Comparison of ENCODE assay signal across 9 cellular contexts in the genomic region with DNA sequence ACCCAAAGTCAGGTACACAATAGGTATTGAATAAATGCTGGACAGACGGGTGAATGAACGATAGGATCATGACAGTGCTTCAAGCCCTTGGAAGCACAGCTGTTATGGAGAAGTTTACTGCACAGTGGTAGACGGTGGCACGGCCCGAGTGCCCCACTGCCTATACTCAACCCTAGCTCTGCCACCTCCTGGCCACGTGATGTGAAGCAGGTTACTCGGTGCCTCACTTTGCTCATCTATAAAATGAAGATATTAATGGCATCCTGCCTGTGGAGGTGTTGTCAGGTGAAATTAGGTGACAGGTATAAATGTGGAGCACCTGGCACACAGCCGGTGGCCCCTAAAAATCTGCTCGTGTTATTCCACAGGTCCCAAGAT. TPM values are rescaled to one million over a fixed set of nuclear protein-coding genes. Genes with fewer than 3 reads are reported as not detected.
A peak's percentile ranks its signal among the peaks of the same experiment; 100 is the strongest.
DNase-seq lines count a peak whose midpoint lies in the region; ATAC-seq and TF ChIP-seq lines count a peak whose summit lies in the region.
"Had no signal": no experiment of that assay in that cellular context is flagged by ENCODE, and none has a peak within 500 bp of the region (broad histone marks: within the 10 kb centered on the region; RNA-seq: fewer than 3 reads in every experiment).

No MANE protein-coding gene starts in this region.

- H3K4me3 ChIP-seq in MM.1S (ENCODE audit: low read length), result peak overlapping the region; percentile 66
- no peak overlapping the region for H3K4me3 ChIP-seq in cardiac fibroblast (replicated peaks in 1 of 2; ENCODE audit: low read depth in 2 of 2, low read length in 2 of 2)

- H2AFZ ChIP-seq in MM.1S (ENCODE audit: low read length), result peak overlapping the region; percentile 36; the same call in 1 of the 2 replicates

- no peaks in the 10 kb centered on the region for H4K20me1 ChIP-seq in MM.1S (ENCODE audit: insufficient read depth, low read length)

- TF ChIP-seq CTCF in MM.1S (IDR thresholded peaks at IDR 0.05; ENCODE audit: low read length), result peak; percentile 55
- TF ChIP-seq CTCF in WTC11 (IDR thresholded peaks at IDR 0.05), result no peak
- TF ChIP-seq CTCF in cardiac fibroblast (IDR thresholded peaks at IDR 0.05; ENCODE audit: low read depth, low read length), result peak; percentile 24
- peak; percentile 23 for TF ChIP-seq CTCF in neural crest cell (conservative IDR thresholded peaks at IDR 0.05)

- peaks cover 11% of the 10 kb centered on the region for H3K79me2 ChIP-seq in MM.1S (ENCODE audit: low read length)

- no peaks in the 10 kb centered on the region for H3K36me3 ChIP-seq in MM.1S (replicated peaks; ENCODE audit: insufficient read depth, low read length)

- peak overlapping the region; percentile 57 for H3K27ac ChIP-seq in MM.1S (ENCODE audit: low read length)

- H3F3A ChIP-seq in MM.1S (ENCODE audit: insufficient read depth, low read length), result peaks cover 9% of the 10 kb centered on the region

- H3K4me1 Mint-ChIP-seq in WTC11 (peaks cover 2% of the 10 kb centered on the region), neural crest cell (peaks cover 11% of the 10 kb centered on the region)

- POLR2A ChIA-PET in WTC11 (lab: Charles Lee), result no interaction called here

- peak overlapping the region; percentile 51 for H3K9ac ChIP-seq in MM.1S (ENCODE audit: low read length)

- H3K9me3 ChIP-seq in MM.1S (replicated peaks; ENCODE audit: insufficient read depth, low read length), result no peaks in the 10 kb centered on the region
- H3K9me3 ChIP-seq: Caco-2 had no signal

- H3K27me3 Mint-ChIP-seq in WTC11 (ENCODE audit: low read depth), result no peaks in the 10 kb centered on the region
- no peaks in the 10 kb centered on the region for H3K27me3 Mint-ChIP-seq in neural crest cell (ENCODE audit: low read depth)

- CTCF ChIA-PET in WTC11 (lab: Charles Lee), result interaction anchor here (0.6 to 2.3 kb wide), 9 partner anchors 12 to 161 kb away, joined by 3 to 57 read pairs (median 4); no protein-coding TSS in a partner anchor

- no peaks in the 10 kb centered on the region for H3K27me3 ChIP-seq in MM.1S (replicated peaks; ENCODE audit: insufficient read depth, low read length)

- DNase-seq in NCI-H2029 (lab: John Stamatoyannopoulos, UW) (peak; percentile 24), NCI-H2029 treated with DMSO at 0.1 percent for 48 hours (lab: John Stamatoyannopoulos, UW) (no peak), MM.1S (peak; percentile 52), WTC11 (ENCODE audit: low spot score) (no peak), cardiac fibroblast (ENCODE audit: low read depth in 2 of 2) (peak in 1 of 2 donors; percentile 13), neural crest cell (ENCODE audit: low read depth, low spot score) (no peak), superior temporal gyrus (ENCODE audit: extremely low spot score) (no peak)

- H3K36me3 Mint-ChIP-seq in WTC11 (no peaks in the 10 kb centered on the region), neural crest cell (ENCODE audit: low read depth) (no peaks in the 10 kb centered on the region)

- H3K9me3 Mint-ChIP-seq in WTC11 (no peaks in the 10 kb centered on the region), neural crest cell (no peaks in the 10 kb centered on the region)

- no peaks in the 10 kb centered on the region for H3K9me2 ChIP-seq in MM.1S (replicated peaks; ENCODE audit: insufficient read depth, low read length)

- H3K27ac Mint-ChIP-seq in WTC11, result no peak overlapping the region
- H3K27ac Mint-ChIP-seq in neural crest cell (ENCODE audit: unreplicated experiment), result no peak overlapping the region

- peak overlapping the region; percentile 87 for H3K4me2 ChIP-seq in MM.1S (ENCODE audit: low read depth, low read length)

- peak; percentile 87 for ATAC-seq in WTC11
- no peak for ATAC-seq in GM21381 (IDR thresholded peaks at IDR 0.05; ENCODE audit: unreplicated experiment)

- H3K4me3 Mint-ChIP-seq in WTC11 (no peak overlapping the region), neural crest cell (no peak overlapping the region)

- peaks cover 22% of the 10 kb centered on the region for H3K4me1 ChIP-seq in MM.1S (ENCODE audit: low read length)

TF ChIP-seq in WTC11, 78 proteins besides CTCF, POLR2A, EP300 and RAD21:
- TF ChIP-seq, protein P1, sequence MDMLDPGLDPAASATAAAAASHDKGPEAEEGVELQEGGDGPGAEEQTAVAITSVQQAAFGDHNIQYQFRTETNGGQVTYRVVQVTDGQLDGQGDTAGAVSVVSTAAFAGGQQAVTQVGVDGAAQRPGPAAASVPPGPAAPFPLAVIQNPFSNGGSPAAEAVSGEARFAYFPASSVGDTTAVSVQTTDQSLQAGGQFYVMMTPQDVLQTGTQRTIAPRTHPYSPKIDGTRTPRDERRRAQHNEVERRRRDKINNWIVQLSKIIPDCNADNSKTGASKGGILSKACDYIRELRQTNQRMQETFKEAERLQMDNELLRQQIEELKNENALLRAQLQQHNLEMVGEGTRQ (CRISPR knock-in tag; IDR thresholded peaks at IDR 0.05), result peak; percentile 64
- TF ChIP-seq, protein P2, sequence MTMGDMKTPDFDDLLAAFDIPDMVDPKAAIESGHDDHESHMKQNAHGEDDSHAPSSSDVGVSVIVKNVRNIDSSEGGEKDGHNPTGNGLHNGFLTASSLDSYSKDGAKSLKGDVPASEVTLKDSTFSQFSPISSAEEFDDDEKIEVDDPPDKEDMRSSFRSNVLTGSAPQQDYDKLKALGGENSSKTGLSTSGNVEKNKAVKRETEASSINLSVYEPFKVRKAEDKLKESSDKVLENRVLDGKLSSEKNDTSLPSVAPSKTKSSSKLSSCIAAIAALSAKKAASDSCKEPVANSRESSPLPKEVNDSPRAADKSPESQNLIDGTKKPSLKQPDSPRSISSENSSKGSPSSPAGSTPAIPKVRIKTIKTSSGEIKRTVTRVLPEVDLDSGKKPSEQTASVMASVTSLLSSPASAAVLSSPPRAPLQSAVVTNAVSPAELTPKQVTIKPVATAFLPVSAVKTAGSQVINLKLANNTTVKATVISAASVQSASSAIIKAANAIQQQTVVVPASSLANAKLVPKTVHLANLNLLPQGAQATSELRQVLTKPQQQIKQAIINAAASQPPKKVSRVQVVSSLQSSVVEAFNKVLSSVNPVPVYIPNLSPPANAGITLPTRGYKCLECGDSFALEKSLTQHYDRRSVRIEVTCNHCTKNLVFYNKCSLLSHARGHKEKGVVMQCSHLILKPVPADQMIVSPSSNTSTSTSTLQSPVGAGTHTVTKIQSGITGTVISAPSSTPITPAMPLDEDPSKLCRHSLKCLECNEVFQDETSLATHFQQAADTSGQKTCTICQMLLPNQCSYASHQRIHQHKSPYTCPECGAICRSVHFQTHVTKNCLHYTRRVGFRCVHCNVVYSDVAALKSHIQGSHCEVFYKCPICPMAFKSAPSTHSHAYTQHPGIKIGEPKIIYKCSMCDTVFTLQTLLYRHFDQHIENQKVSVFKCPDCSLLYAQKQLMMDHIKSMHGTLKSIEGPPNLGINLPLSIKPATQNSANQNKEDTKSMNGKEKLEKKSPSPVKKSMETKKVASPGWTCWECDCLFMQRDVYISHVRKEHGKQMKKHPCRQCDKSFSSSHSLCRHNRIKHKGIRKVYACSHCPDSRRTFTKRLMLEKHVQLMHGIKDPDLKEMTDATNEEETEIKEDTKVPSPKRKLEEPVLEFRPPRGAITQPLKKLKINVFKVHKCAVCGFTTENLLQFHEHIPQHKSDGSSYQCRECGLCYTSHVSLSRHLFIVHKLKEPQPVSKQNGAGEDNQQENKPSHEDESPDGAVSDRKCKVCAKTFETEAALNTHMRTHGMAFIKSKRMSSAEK (CRISPR knock-in tag; IDR thresholded peaks at IDR 0.05; ENCODE audit: borderline replicate concordance), result no peak

RNA-seq across cellular contexts. Expression of a gene that starts 5.8 kb away (rescaled TPM):
- total RNA-seq in WTC11 (2021), result 0.37 to 0.73 TPM (median 0.71 TPM) in 3 replicates
- total RNA-seq in neural crest cell, result 3.0 and 3.5 TPM in 2 replicates
- total RNA-seq: Caco-2 had no signal

RNA-seq across cellular contexts. Expression of a gene that starts 26.5 kb away (rescaled TPM):
- not detected in 3 replicates for total RNA-seq in WTC11 (2021)
- not detected in 2 replicates for total RNA-seq in neural crest cell
- total RNA-seq: Caco-2 had no signal

RNA-seq across cellular contexts. Expression of a gene that starts 43.4 kb away (rescaled TPM):
- total RNA-seq in WTC11 (2021) (not detected in 3 replicates), neural crest cell (13.4 and 14.7 TPM in 2 replicates)
- total RNA-seq: Caco-2 had no signal

RNA-seq across cellular contexts. Expression of a gene that starts 55.6 kb away (rescaled TPM):
- total RNA-seq in WTC11 (2021) (3.5 to 4.5 TPM (median 3.9 TPM) in 3 replicates), neural crest cell (4.4 and 4.8 TPM in 2 replicates)

Comparison
In these comparisons a context has a peak if more than half of its experiments do, and no peak if none do; other contexts are left out.
1. DNase-seq: peak in NCI-H2029 (single experiment) and MM.1S (single experiment); none in NCI-H2029 treated with DMSO at 0.1 percent for 48 hours (single experiment), WTC11 (single experiment), neural crest cell (single experiment) and superior temporal gyrus (single experiment).
2. RNA of a gene that starts 43.4 kb away (total RNA-seq): 13.4 to 14.7 TPM in neural crest cell; not detected in WTC11; every median in the first group is over 10 times any median in the second.